In genomic region chr11:61693897-61694840, GRCh38 we compare ENCODE assay signal across 9 cellular contexts. TPM values are rescaled to one million over a fixed set of nuclear protein-coding genes. Genes with fewer than 3 reads are reported as not detected.
A peak's percentile ranks its signal among the peaks of the same experiment; 100 is the strongest.
DNase-seq lines count a peak whose midpoint lies in the region; ATAC-seq, FAIRE-seq and TF ChIP-seq lines count a peak whose summit lies in the region.
"Had no signal": no experiment of that assay in that cellular context is flagged by ENCODE, and none has a peak within 500 bp of the region (broad histone marks: within the 10 kb centered on the region; RNA-seq: fewer than 3 reads in every experiment).

No MANE protein-coding gene starts in this region.

- H3K4me1 Mint-ChIP-seq in activated CD8-positive, alpha-beta memory T cell treated with anti-CD3 and anti-CD28 coated beads, Interleukin-2, amount 10 ng/mL, durations not matched to agents 7 days and 5 days = peaks cover 27% of the 10 kb centered on the region

- no peak overlapping the region for H3K27ac Mint-ChIP-seq in activated CD8-positive, alpha-beta memory T cell treated with anti-CD3 and anti-CD28 coated beads, Interleukin-2, amount 10 ng/mL, durations not matched to agents 7 days and 5 days
- H3K27ac Mint-ChIP-seq: activated naive CD8-positive, alpha-beta T cell treated with anti-CD3 and anti-CD28 coated beads for 36 hours had no signal

- FAIRE-seq in RCC 7860 (lab: Jason Lieb, UNC) (peak; percentile 89), kidney (lab: Jason Lieb, UNC) (no peak)

- ATAC-seq in activated CD8-positive, alpha-beta memory T cell treated with anti-CD3 and anti-CD28 coated beads, Interleukin-2, amount 10 ng/mL, durations not matched to agents 7 days and 5 days = no peak

- no peaks in the 10 kb centered on the region for H3K9me3 ChIP-seq in HUES48 (ENCODE audit: control insufficient read depth, insufficient read depth, low read length)
- no peaks in the 10 kb centered on the region for H3K9me3 ChIP-seq in kidney (ENCODE audit: control insufficient read depth in 1 of 2, low read length in 2 of 2)

- CTCF ChIA-PET in activated CD8-positive, alpha-beta memory T cell treated with anti-CD3 and anti-CD28 coated beads, Interleukin-2, amount 10 ng/mL, durations not matched to agents 7 days and 5 days (lab: Charles Lee) = interaction anchor here (1.0 to 1.9 kb wide), 3 partner anchors 13 to 177 kb away, joined by 4 read pairs; no protein-coding TSS in a partner anchor

- H3K9me3 Mint-ChIP-seq in activated CD8-positive, alpha-beta memory T cell treated with anti-CD3 and anti-CD28 coated beads, Interleukin-2, amount 10 ng/mL, durations not matched to agents 7 days and 5 days (ENCODE audit: low read depth) = no peaks in the 10 kb centered on the region
- H3K9me3 Mint-ChIP-seq: activated naive CD8-positive, alpha-beta T cell treated with anti-CD3 and anti-CD28 coated beads for 36 hours had no signal

- peaks cover 25% of the 10 kb centered on the region for H3K27me3 Mint-ChIP-seq in activated CD8-positive, alpha-beta memory T cell treated with anti-CD3 and anti-CD28 coated beads, Interleukin-2, amount 10 ng/mL, durations not matched to agents 7 days and 5 days

- H3K9ac ChIP-seq in HUES48 (ENCODE audit: low read depth, low read length) = no peak overlapping the region
- peak overlapping the region in 1 of 2 donors; percentile 19 for H3K9ac ChIP-seq in kidney (ENCODE audit: low read length in 2 of 2)

- H3K36me3 Mint-ChIP-seq in activated CD8-positive, alpha-beta memory T cell treated with anti-CD3 and anti-CD28 coated beads, Interleukin-2, amount 10 ng/mL, durations not matched to agents 7 days and 5 days = no peaks in the 10 kb centered on the region
- H3K36me3 Mint-ChIP-seq: activated naive CD8-positive, alpha-beta T cell treated with anti-CD3 and anti-CD28 coated beads for 36 hours had no signal

- peaks cover 36% of the 10 kb centered on the region for H3K4me1 ChIP-seq in HUES48 (ENCODE audit: control insufficient read depth, insufficient read depth, low read length)
- peaks cover 43 to 45% of the 10 kb centered on the region in 2 donors for H3K4me1 ChIP-seq in kidney (ENCODE audit: control insufficient read depth in 1 of 2, insufficient read depth in 1 of 2, low read depth in 1 of 2, low read length in 2 of 2)

- intact Hi-C loops in kidney (cut with DNase I) = no loop called here

- H3K27ac ChIP-seq in HUES48 (ENCODE audit: low read depth, low read length) (peak overlapping the region; percentile 71), kidney (ENCODE audit: low read depth in 2 of 2, low read length in 2 of 2) (peak overlapping the region; percentile 59 to 68), substantia nigra (ENCODE audit: low read depth, low read length, poor library complexity, severe bottlenecking) (peak overlapping the region; percentile 21)

- no peak overlapping the region for H3K4me3 Mint-ChIP-seq in activated CD8-positive, alpha-beta memory T cell treated with anti-CD3 and anti-CD28 coated beads, Interleukin-2, amount 10 ng/mL, durations not matched to agents 7 days and 5 days
- H3K4me3 Mint-ChIP-seq: activated naive CD8-positive, alpha-beta T cell treated with anti-CD3 and anti-CD28 coated beads for 36 hours had no signal

- H3K36me3 ChIP-seq in HUES48 (ENCODE audit: control insufficient read depth, insufficient read depth, low read length) (no peaks in the 10 kb centered on the region), kidney (ENCODE audit: control insufficient read depth in 1 of 2, insufficient read depth in 2 of 2, low read length in 2 of 2) (no peaks in the 10 kb centered on the region)

- H3K4me3 ChIP-seq in HUES48 (ENCODE audit: low read depth, low read length) (no peak overlapping the region), kidney (ENCODE audit: low read length in 2 of 2) (no peak overlapping the region)

- no peaks in the 10 kb centered on the region for H3K27me3 ChIP-seq in HUES48 (ENCODE audit: control insufficient read depth, insufficient read depth, low read length)

- no peak for TF ChIP-seq CTCF in kidney (IDR thresholded peaks at IDR 0.05; ENCODE audit: borderline replicate concordance, extremely low read depth, insufficient read depth)

- DNase-seq in RCC 7860 (ENCODE audit: low spot score) (peak; percentile 90), kidney (peak; percentile 82), substantia nigra (lab: John Stamatoyannopoulos, UW) (peak in 7 of 49 donors; percentile 14 to 44 (median 22)), NCI-H82 (lab: John Stamatoyannopoulos, UW) (no peak), occipital lobe (lab: John Stamatoyannopoulos, UW) (no peak)
- no peak for DNase-seq in activated CD8-positive, alpha-beta memory T cell treated with anti-CD3 and anti-CD28 coated beads, Interleukin-2, amount 10 ng/mL, durations not matched to agents 7 days and 5 days
- DNase-seq: activated naive CD8-positive, alpha-beta T cell treated with anti-CD3 and anti-CD28 coated beads for 36 hours; GF-D8 had no signal

RNA-seq across cellular contexts. Expression of gene DAGLA, which starts 14.0 kb away (rescaled TPM):
- total RNA-seq in kidney (3.9 TPM), occipital lobe (5.5 TPM)
- 1.4 TPM for polyA plus RNA-seq in kidney (ENCODE audit: insufficient read depth, low read depth, low replicate concordance)
- total RNA-seq in activated CD8-positive, alpha-beta memory T cell treated with anti-CD3 and anti-CD28 coated beads, Interleukin-2, amount 10 ng/mL, durations not matched to agents 7 days and 5 days = not detected

RNA-seq across cellular contexts. Expression of gene MYRF, which starts 58.3 kb away (rescaled TPM):
- 36.3 TPM for total RNA-seq in kidney
- 6.0 TPM for polyA plus RNA-seq in kidney (ENCODE audit: insufficient read depth, low read depth, low replicate concordance)
- total RNA-seq in activated CD8-positive, alpha-beta memory T cell treated with anti-CD3 and anti-CD28 coated beads, Interleukin-2, amount 10 ng/mL, durations not matched to agents 7 days and 5 days = 1 to 10 TPM; 2.1 to 2.2 TPM
- 0.94 TPM for total RNA-seq in occipital lobe

Comparison
In these comparisons a context has a peak if more than half of its experiments do, and no peak if none do; other contexts are left out.
1. H3K27ac ChIP-seq: peak in every context shown above with its lines; median percentile 71 in HUES48; 64 in kidney; 21 in substantia nigra.
2. DNase-seq: peak in RCC 7860 (single experiment) and kidney (single experiment); none in NCI-H82 (single experiment), activated CD8-positive, alpha-beta memory T cell treated with anti-CD3 and anti-CD28 coated beads, Interleukin-2, amount 10 ng/mL, durations not matched to agents 7 days and 5 days (single experiment) and occipital lobe (single experiment).
3. RNA of gene MYRF, which starts 58.3 kb away (total RNA-seq): 36.3 TPM in kidney (single experiment); 2.1 to 2.2 TPM in activated CD8-positive, alpha-beta memory T cell treated with anti-CD3 and anti-CD28 coated beads, Interleukin-2, amount 10 ng/mL, durations not matched to agents 7 days and 5 days and 0.94 TPM in occipital lobe (single experiment); every median in the first group is over 10 times any median in the second.